26 cellular contexts compared by ENCODE assay signal in the genomic region with DNA sequence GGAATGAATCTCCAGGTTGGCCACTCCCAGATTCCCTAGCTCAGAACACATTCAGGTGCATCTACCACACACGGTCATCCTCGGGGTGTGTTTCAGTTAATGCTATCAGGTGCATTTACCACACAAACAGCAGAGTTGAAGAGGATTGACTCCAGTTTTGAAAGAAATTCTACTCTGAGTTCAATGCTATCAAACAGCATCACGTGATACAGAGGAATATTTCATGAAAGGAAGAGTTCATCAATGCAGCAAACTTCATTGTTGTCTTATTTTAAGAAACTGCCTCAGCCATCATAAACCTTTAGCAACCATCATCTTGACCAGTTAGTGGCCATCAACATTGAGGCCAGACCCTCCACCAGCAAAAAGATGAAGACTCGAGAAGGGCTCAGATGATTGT.
"Had no signal": no experiment of that assay in that cellular context is flagged by ENCODE, and none has a peak within 500 bp of the region (broad histone marks: within the 10 kb centered on the region; RNA-seq: fewer than 3 reads in every experiment).

No MANE protein-coding gene starts in this region.

- H3K36me3 ChIP-seq: suprapubic skin, thoracic aorta, thyroid gland, tibial artery, transverse colon, upper lobe of left lung, upper lobe of right lung, uterus, vagina had no signal

- H3K27ac ChIP-seq: stomach, suprapubic skin, testis, thoracic aorta, thyroid gland, tibial artery, tibial nerve, transverse colon, upper lobe of left lung, upper lobe of right lung, uterus, vagina had no signal

- H3K4me3 ChIP-seq: stomach, suprapubic skin, testis, thoracic aorta, thyroid gland, tibial artery, tibial nerve, transverse colon, upper lobe of left lung, upper lobe of right lung, uterus, vagina had no signal

- H3K9me3 ChIP-seq: testis, thyroid gland, upper lobe of right lung, uterus, vagina had no signal

- H3K4me1 ChIP-seq: stomach, suprapubic skin, testis, thyroid gland, transverse colon, upper lobe of left lung, upper lobe of right lung, uterus, vagina had no signal

- H3K27me3 ChIP-seq: stomach, suprapubic skin, testis, thyroid gland, tibial artery, tibial nerve, transverse colon, upper lobe of left lung, upper lobe of right lung, uterus, vagina had no signal

- DNase-seq: stimulated activated CD4-positive, alpha-beta T cell treated with anti-CD3 and anti-CD28 coated beads, Interleukin-2, amount 100 ng/mL, for 48 hours; stimulated activated CD4-positive, alpha-beta T cell treated with anti-CD3 and anti-CD28 coated beads, Interleukin-4, amount 100 ng/mL, for 1 hour; stimulated activated CD4-positive, alpha-beta T cell treated with anti-CD3 and anti-CD28 coated beads, Interleukin-4, amount 100 ng/mL, for 24 hours; stimulated activated CD4-positive, alpha-beta T cell treated with anti-CD3 and anti-CD28 coated beads, Interleukin-4, amount 100 ng/mL, for 4 hours; stimulated activated CD8-positive, alpha-beta memory T cell treated with anti-CD3 and anti-CD28 coated beads, Interleukin-4, amount 100 ng/mL, for 48 hours; stimulated activated naive B cell treated with anti-CD40 and anti-IgM and Interleukin-4, amounts not matched to agents 10 μg/mL and 1 μg/mL and 100 μg/mL, for 72 hours; stimulated activated naive CD4-positive, alpha-beta T cell; stimulated activated naive CD4-positive, alpha-beta T cell treated with Interleukin-2 at 50 U/mL for 16 hours; stimulated activated naive CD8-positive, alpha-beta T cell treated with anti-CD3 and anti-CD28 coated beads, Interleukin-15, amount 100 ng/mL, for 72 hours; stimulated activated naive CD8-positive, alpha-beta T cell treated with anti-CD3 and anti-CD28 coated beads, Interleukin-15, Interleukin-2, amounts not matched to agents 100 U/mL and 50 U/mL, for 24 hours; stomach; substantia nigra; testis; thyroid gland; tibial artery; transverse colon; trophoblast cell; upper lobe of left lung; upper lobe of right lung; uterus had no signal

- ATAC-seq: stimulated activated effector memory CD8-positive, alpha-beta T cell treated with anti-CD3 and anti-CD28 coated beads, Interleukin-12 subunit alpha, Interleukin-12 subunit beta, amount 100 ng/mL, for 72 hours; stimulated activated memory B cell treated with anti-CD40 and anti-IgM and Interleukin-4, amounts not matched to agents 10 μg/mL and 1 μg/mL and 100 μg/mL, for 72 hours; stimulated activated naive B cell treated with anti-CD40 and anti-IgM and Interleukin-4, amounts not matched to agents 10 μg/mL and 1 μg/mL and 100 μg/mL, for 72 hours; stimulated activated naive CD8-positive, alpha-beta T cell treated with anti-CD3 and anti-CD28 coated beads, Interleukin-15, amount 100 ng/mL, for 72 hours; stimulated activated naive CD8-positive, alpha-beta T cell treated with anti-CD3 and anti-CD28 coated beads, Interleukin-15, Interleukin-2, amounts not matched to agents 100 U/mL and 50 U/mL, for 24 hours; upper lobe of right lung had no signal
